Comparison of ENCODE assay signal across 8 cellular contexts in the genomic region with DNA sequence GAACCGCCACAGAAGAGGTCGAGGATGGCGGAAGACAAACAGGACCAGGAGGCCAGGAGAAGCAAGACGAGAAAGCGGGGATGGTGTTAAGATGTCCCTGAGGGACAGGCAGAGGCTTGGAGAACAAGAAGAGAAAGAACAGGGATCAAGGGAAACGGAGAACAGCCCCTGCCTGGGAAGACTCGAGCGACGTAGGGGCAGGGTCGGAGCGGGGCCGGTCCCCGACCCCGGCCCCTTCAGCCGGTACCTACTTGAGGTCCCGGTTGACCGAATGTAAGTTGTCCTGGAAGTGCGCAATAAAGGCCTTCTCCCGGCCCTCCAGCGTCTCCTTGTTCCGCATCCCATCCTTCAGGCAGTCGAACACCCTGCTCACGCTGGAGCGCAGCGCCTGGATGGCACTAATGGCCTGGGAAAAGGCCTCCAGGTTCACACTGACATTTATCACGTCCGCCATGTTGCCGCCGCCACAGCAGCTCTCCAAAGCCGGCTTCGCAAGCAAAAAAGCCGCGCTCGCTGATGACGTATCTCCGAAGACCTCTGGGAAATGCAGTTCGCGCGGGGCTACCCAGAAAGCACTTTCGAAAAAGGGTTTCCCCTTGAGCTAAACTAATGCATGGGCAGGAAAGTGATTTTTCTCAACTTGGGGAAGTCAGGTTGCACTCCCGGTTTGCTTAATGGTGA. TPM values are rescaled to one million over a fixed set of nuclear protein-coding genes. Genes with fewer than 3 reads are reported as not detected.
DNase-seq lines count a peak whose midpoint lies in the region; ATAC-seq, FAIRE-seq and TF ChIP-seq lines count a peak whose summit lies in the region.

A gene with protein sequence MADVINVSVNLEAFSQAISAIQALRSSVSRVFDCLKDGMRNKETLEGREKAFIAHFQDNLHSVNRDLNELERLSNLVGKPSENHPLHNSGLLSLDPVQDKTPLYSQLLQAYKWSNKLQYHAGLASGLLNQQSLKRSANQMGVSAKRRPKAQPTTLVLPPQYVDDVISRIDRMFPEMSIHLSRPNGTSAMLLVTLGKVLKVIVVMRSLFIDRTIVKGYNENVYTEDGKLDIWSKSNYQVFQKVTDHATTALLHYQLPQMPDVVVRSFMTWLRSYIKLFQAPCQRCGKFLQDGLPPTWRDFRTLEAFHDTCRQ (minus strand): TSS at position 477 of the 681 bp plus-strand sequence. CDS start 23 bp downstream, at position 454.

- intact Hi-C loops in breast epithelium (cut with DNase I; ENCODE audit: low total_unique reads), result loop anchor here (10.0 kb wide), 1 partner anchor 785 kb away; no protein-coding TSS in a partner anchor

- ATAC-seq in GM18520 (IDR thresholded peaks at IDR 0.05; ENCODE audit: unreplicated experiment) (peak; percentile 89), HG03108 (IDR thresholded peaks at IDR 0.05; ENCODE audit: unreplicated experiment) (peak; percentile 94)

- H3K27me3 ChIP-seq in WERI-Rb-1 (ENCODE audit: insufficient read depth, low read depth, severe bottlenecking) (no peaks in the 10 kb centered on the region), breast epithelium (no peaks in the 10 kb centered on the region), small intestine (ENCODE audit: control insufficient read depth in 2 of 2, insufficient read depth in 2 of 2, low read length in 2 of 2) (no peaks in the 10 kb centered on the region)

- no peak for TF ChIP-seq POLR2A in breast epithelium (IDR thresholded peaks at IDR 0.05)

- H3K4me1 ChIP-seq in breast epithelium, result no peaks in the 10 kb centered on the region
- peaks cover 0 to 10% of the 10 kb centered on the region in 2 donors for H3K4me1 ChIP-seq in small intestine (ENCODE audit: control insufficient read depth in 2 of 2, insufficient read depth in 1 of 2, low read depth in 1 of 2, low read length in 1 of 2)

- H3K4me3 ChIP-seq in WERI-Rb-1 (ENCODE audit: low read depth, low read length), result peak within 1 kb of the TSS; percentile 73
- peak within 1 kb of the TSS; percentile 72 to 84 (median 77) for H3K4me3 ChIP-seq in breast epithelium
- H3K4me3 ChIP-seq in small intestine (ENCODE audit: low read depth in 1 of 2, low read length in 2 of 2), result peak within 1 kb of the TSS; percentile 83 to 93

- H3K27ac ChIP-seq in WERI-Rb-1 (peak within 1 kb of the TSS; percentile 70), breast epithelium (peak within 1 kb of the TSS; percentile 78 to 82), small intestine (ENCODE audit: low read depth in 1 of 2, low read length in 1 of 2) (peak within 1 kb of the TSS in 1 of 2 donors; percentile 69)

- no peak for TF ChIP-seq CTCF in WERI-Rb-1 (IDR thresholded peaks at IDR 0.05; ENCODE audit: low read depth, low read length)
- no peak for TF ChIP-seq CTCF in breast epithelium (IDR thresholded peaks at IDR 0.05)

- H3K36me3 ChIP-seq in WERI-Rb-1 (peaks cover 35% of the 10 kb centered on the region), breast epithelium (no peaks in the 10 kb centered on the region), small intestine (ENCODE audit: control insufficient read depth in 2 of 2, insufficient read depth in 2 of 2, low read length in 2 of 2) (peaks cover 0 to 2% of the 10 kb centered on the region in 2 donors)

- DNase-seq in 8988T, result peak; percentile 65
- peak; percentile 89 for DNase-seq in NCI-H2227 (lab: John Stamatoyannopoulos, UW; ENCODE audit: unreplicated experiment)
- DNase-seq in WERI-Rb-1, result peak; percentile 95
- peak; percentile 83 to 88 for DNase-seq in breast epithelium (ENCODE audit: low spot score in 2 of 2)
- DNase-seq in iPS-NIHi11 (ENCODE audit: low spot score), result peak; percentile 95
- DNase-seq in small intestine, result peak; percentile 92

- FAIRE-seq in small intestine (lab: Jason Lieb, UNC), result no peak

- H3K9me3 ChIP-seq in WERI-Rb-1 (ENCODE audit: severe bottlenecking) (no peaks in the 10 kb centered on the region), breast epithelium (no peaks in the 10 kb centered on the region), small intestine (ENCODE audit: control insufficient read depth, low read depth) (no peaks in the 10 kb centered on the region)

- 1 to 8% (median 6%) methylated on average over 36 to 41 of the region's 41 CpGs for WGBS in small intestine, 3 donors

RNA-seq across cellular contexts. Expression of the gene that starts here (rescaled TPM):
- 10 to 100 TPM; 14.4 to 20.3 (median 15.8) TPM for total RNA-seq in breast epithelium
- 10 to 100 TPM; 11.0 to 17.8 (median 11.1) TPM for polyA plus RNA-seq in small intestine
